ENCODE assay signal across 8 cellular contexts in the genomic region with DNA sequence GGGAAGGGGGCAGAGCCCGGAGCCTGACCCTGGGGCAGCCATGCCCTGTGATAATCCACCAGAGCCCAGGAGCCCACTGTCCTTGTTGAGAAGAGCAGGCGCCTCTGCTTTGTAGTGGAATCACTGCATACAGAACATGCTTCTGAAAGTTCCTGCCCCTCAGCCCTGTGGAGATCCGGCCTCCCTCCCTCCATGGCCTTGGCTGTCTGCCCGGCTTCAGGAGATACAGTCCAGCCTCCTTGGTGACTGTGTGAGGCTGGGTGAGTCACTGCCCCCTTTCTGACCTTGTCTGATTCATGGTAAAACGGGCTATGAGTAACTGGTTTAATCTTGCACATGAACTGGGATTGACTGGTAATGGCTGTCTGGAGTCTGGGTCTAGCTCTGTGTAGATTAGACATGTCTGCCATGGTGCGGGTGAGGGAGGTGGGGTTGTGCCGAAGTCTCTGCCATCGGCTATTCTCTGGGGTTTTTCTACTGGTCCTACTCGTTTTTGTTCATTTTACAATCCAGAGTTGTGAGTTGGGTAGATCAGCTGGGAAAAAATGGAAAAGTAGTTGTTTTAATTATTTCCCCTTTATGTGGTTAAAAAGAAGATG.
DNase-seq lines count a peak whose midpoint lies in the region; ATAC-seq and TF ChIP-seq lines count a peak whose summit lies in the region.
"Not testable (repeated sequence)": the region's sequence is repeated elsewhere in the genome, so short reads cannot be mapped to it uniquely, and the experiment has no call there.

No MANE protein-coding gene starts in this region.

- H3K4me3 Mint-ChIP-seq in CD4-positive, CD25-positive, alpha-beta regulatory T cell; nephron; stimulated activated naive B cell treated with anti-CD40 and anti-IgM and Interleukin-4, amounts not matched to agents 10 μg/mL and 1 μg/mL and 100 μg/mL, for 72 hours: not testable (repeated sequence)

- H3K4me1 ChIP-seq in CD4-positive, CD25-positive, alpha-beta regulatory T cell (ENCODE audit: control insufficient read depth, insufficient read depth, low read length, poor library complexity, severe bottlenecking), result not testable (repeated sequence)

- not testable (repeated sequence) for H3K27me3 Mint-ChIP-seq in CD4-positive, CD25-positive, alpha-beta regulatory T cell; nephron (ENCODE audit: low read depth); stimulated activated naive B cell treated with anti-CD40 and anti-IgM and Interleukin-4, amounts not matched to agents 10 μg/mL and 1 μg/mL and 100 μg/mL, for 72 hours

- ATAC-seq in CD4-positive, CD25-positive, alpha-beta regulatory T cell (ENCODE audit: low read depth in 2 of 2), result peak; percentile 57 to 64
- peak; percentile 31 for ATAC-seq in HG02798 (IDR thresholded peaks at IDR 0.05; ENCODE audit: poor library complexity, unreplicated experiment)
- ATAC-seq in left ventricle myocardium superior, result peak; percentile 86
- ATAC-seq in stimulated activated naive B cell treated with anti-CD40 and anti-IgM and Interleukin-4, amounts not matched to agents 10 μg/mL and 1 μg/mL and 100 μg/mL, for 72 hours (replicated peaks), result peak; percentile 42 to 43

- H3K9me3 ChIP-seq in CD4-positive, CD25-positive, alpha-beta regulatory T cell (ENCODE audit: control insufficient read depth in 2 of 2, low read length in 2 of 2), result not testable (repeated sequence)

- not testable (repeated sequence) for H3K27me3 ChIP-seq in CD4-positive, CD25-positive, alpha-beta regulatory T cell (ENCODE audit: control insufficient read depth, insufficient read depth, low read length)

- DNase-seq in CD4-positive, CD25-positive, alpha-beta regulatory T cell; stimulated activated naive B cell treated with anti-CD40 and anti-IgM and Interleukin-4, amounts not matched to agents 10 μg/mL and 1 μg/mL and 100 μg/mL, for 72 hours: not testable (repeated sequence)
- DNase-seq in OCI-M1 (lab: John Stamatoyannopoulos, UW) (peak; percentile 97), coronary artery (ENCODE audit: low spot score) (peak; percentile 97), left ventricle myocardium superior (peak; percentile 95)
- peak; percentile 38 to 49 for DNase-seq in activated CD4-positive, alpha-beta T cell treated with anti-CD3 and anti-CD28 coated beads, Interleukin-2, amount 50 U/mL, for 48 hours

- not testable (repeated sequence) for H3K27ac Mint-ChIP-seq in CD4-positive, CD25-positive, alpha-beta regulatory T cell; stimulated activated naive B cell treated with anti-CD40 and anti-IgM and Interleukin-4, amounts not matched to agents 10 μg/mL and 1 μg/mL and 100 μg/mL, for 72 hours
- H3K27ac Mint-ChIP-seq in nephron, result peak overlapping the region in 2 of 3 experiments; percentile 77 to 94

- H3K27ac ChIP-seq in CD4-positive, CD25-positive, alpha-beta regulatory T cell (ENCODE audit: insufficient read depth, low read length, poor library complexity, severe bottlenecking), result not testable (repeated sequence)
- H3K27ac ChIP-seq in coronary artery, result peak overlapping the region; percentile 69 to 82

- H3K9me3 Mint-ChIP-seq in CD4-positive, CD25-positive, alpha-beta regulatory T cell; nephron; stimulated activated naive B cell treated with anti-CD40 and anti-IgM and Interleukin-4, amounts not matched to agents 10 μg/mL and 1 μg/mL and 100 μg/mL, for 72 hours: not testable (repeated sequence)

- not testable (repeated sequence) for TF ChIP-seq CTCF in coronary artery (IDR thresholded peaks at IDR 0.05); nephron (IDR thresholded peaks at IDR 0.05; ENCODE audit: unreplicated experiment in 3 of 3)

- H3K36me3 ChIP-seq in CD4-positive, CD25-positive, alpha-beta regulatory T cell (ENCODE audit: control insufficient read depth, insufficient read depth, low read length), result not testable (repeated sequence)

- intact Hi-C loops in left ventricle myocardium superior (cut with micrococcal nuclease), result not testable (repeated sequence)

- H3K36me3 Mint-ChIP-seq in CD4-positive, CD25-positive, alpha-beta regulatory T cell; nephron (ENCODE audit: low read depth); stimulated activated naive B cell treated with anti-CD40 and anti-IgM and Interleukin-4, amounts not matched to agents 10 μg/mL and 1 μg/mL and 100 μg/mL, for 72 hours: not testable (repeated sequence)

- H3K4me1 Mint-ChIP-seq in CD4-positive, CD25-positive, alpha-beta regulatory T cell, result not testable (repeated sequence)
- peaks cover 36% of the 10 kb centered on the region for H3K4me1 Mint-ChIP-seq in nephron
- peaks cover 7 to 13% of the 10 kb centered on the region in 2 donors for H3K4me1 Mint-ChIP-seq in stimulated activated naive B cell treated with anti-CD40 and anti-IgM and Interleukin-4, amounts not matched to agents 10 μg/mL and 1 μg/mL and 100 μg/mL, for 72 hours

- H3K4me3 ChIP-seq in CD4-positive, CD25-positive, alpha-beta regulatory T cell (ENCODE audit: low read depth, low read length); coronary artery: not testable (repeated sequence)

Comparison
In these comparisons a context has a peak if more than half of its experiments do, and no peak if none do; other contexts are left out.
1. ATAC-seq: peak in every context shown above with its lines; median percentile 86 in left ventricle myocardium superior; 60 in CD4-positive, CD25-positive, alpha-beta regulatory T cell; 42 in stimulated activated naive B cell treated with anti-CD40 and anti-IgM and Interleukin-4, amounts not matched to agents 10 μg/mL and 1 μg/mL and 100 μg/mL, for 72 hours; 31 in HG02798.